20 cellular contexts compared by ENCODE assay signal in genomic region chr12:6132496-6132895, GRCh38. TPM values are rescaled to one million over a fixed set of nuclear protein-coding genes. Genes with fewer than 3 reads are reported as not detected.
DNase-seq lines count a peak whose midpoint lies in the region; ATAC-seq, FAIRE-seq and TF ChIP-seq lines count a peak whose summit lies in the region.
"Had no signal": no experiment of that assay in that cellular context is flagged by ENCODE, and none has a peak within 500 bp of the region (broad histone marks: within the 10 kb centered on the region; RNA-seq: fewer than 3 reads in every experiment).

No MANE protein-coding gene starts in this region.

- H3K4me3 Mint-ChIP-seq in endodermal cell: no peak overlapping the region
- H3K4me3 Mint-ChIP-seq: CD4-positive, alpha-beta memory T cell; H9; HFFc6 had no signal

- intact Hi-C loops in posterior vena cava (cut with DNase I) (no loop called here), body of pancreas (cut with DNase I) (no loop called here)

- H3K4me1 Mint-ChIP-seq in endodermal cell: peaks cover 4% of the 10 kb centered on the region
- H3K4me1 Mint-ChIP-seq: CD4-positive, alpha-beta memory T cell; H9 had no signal

- H3K27me3 ChIP-seq in RWPE2 (ENCODE audit: insufficient read depth, poor library complexity, severe bottlenecking) (no peaks in the 10 kb centered on the region), endodermal cell (ENCODE audit: control insufficient read depth, insufficient read depth, low read length, poor library complexity, severe bottlenecking) (no peaks in the 10 kb centered on the region), small intestine (ENCODE audit: control insufficient read depth in 2 of 2, insufficient read depth in 2 of 2, low read length in 2 of 2) (no peaks in the 10 kb centered on the region), body of pancreas (no peaks in the 10 kb centered on the region)

- DNase-seq in RWPE2 (ENCODE audit: low spot score) (peak; percentile 34), endodermal cell (peak; percentile 48), mesenteric fat pad (ENCODE audit: low spot score) (peak; percentile 82), posterior vena cava (ENCODE audit: low spot score) (peak; percentile 60), small intestine (no peak), body of pancreas (no peak), kidney glomerular epithelial cell (lab: John Stamatoyannopoulos, UW) (no peak)
- no peak for DNase-seq in NK-92 treated with Interleukin-12 subunit alpha and Interleukin-12 subunit beta, amount 100 ng/mL, for 24 hours (lab: John Stamatoyannopoulos, UW)
- DNase-seq: C1 segment of cervical spinal cord; Calu3; CD4-positive, alpha-beta memory T cell; COR-L47; DMS153; DND-41; GM23248; H9; HFFc6 had no signal

- H3K27me3 Mint-ChIP-seq in endodermal cell (ENCODE audit: insufficient read depth): peaks cover 3% of the 10 kb centered on the region

- no peak for FAIRE-seq in small intestine (lab: Jason Lieb, UNC)
- FAIRE-seq: G401.6, GM12892 had no signal

- H3K9me3 ChIP-seq in RWPE2 (ENCODE audit: severe bottlenecking) (no peaks in the 10 kb centered on the region), endodermal cell (ENCODE audit: control insufficient read depth, low read length) (peaks cover 12% of the 10 kb centered on the region), small intestine (ENCODE audit: control insufficient read depth, low read depth) (no peaks in the 10 kb centered on the region), body of pancreas (no peaks in the 10 kb centered on the region)

- 97 to 99% methylated on average over 14 to 30 of the region's 34 CpGs for WGBS in endodermal cell (ENCODE audit: insufficient coverage in 1 of 2, insufficient read length in 1 of 2), 2 experiments
- 76 to 87% (median 80%) methylated on average over 25 to 34 of the region's 34 CpGs for WGBS in small intestine, 3 donors
- WGBS in body of pancreas, 2 donors: 65 to 85% methylated on average over 12 to 15 of the region's 34 CpGs

- peaks cover 2% of the 10 kb centered on the region for H3K36me3 Mint-ChIP-seq in endodermal cell (ENCODE audit: low read depth)
- H3K36me3 Mint-ChIP-seq: CD4-positive, alpha-beta memory T cell had no signal

- ATAC-seq in RWPE2 (ENCODE audit: low read depth) (no peak), body of pancreas (no peak)

- H3K9ac ChIP-seq in endodermal cell (ENCODE audit: extremely low read depth, low read length, poor library complexity, severe bottlenecking): no peak overlapping the region
- H3K9ac ChIP-seq: GM23248 had no signal

- H3K36me3 ChIP-seq in RWPE2 (ENCODE audit: low read depth): no peaks in the 10 kb centered on the region
- no peaks in the 10 kb centered on the region for H3K36me3 ChIP-seq in endodermal cell (ENCODE audit: control insufficient read depth, insufficient read depth, low read length)
- H3K36me3 ChIP-seq in small intestine (ENCODE audit: control insufficient read depth in 2 of 2, insufficient read depth in 2 of 2, low read length in 2 of 2): no peaks in the 10 kb centered on the region
- no peaks in the 10 kb centered on the region for H3K36me3 ChIP-seq in body of pancreas (replicated peaks in 1 of 2; ENCODE audit: insufficient read depth in 1 of 2, low read depth in 2 of 2)

- no peak for TF ChIP-seq POLR2A in body of pancreas (IDR thresholded peaks at IDR 0.05)

- H3K27ac Mint-ChIP-seq in endodermal cell: no peak overlapping the region
- H3K27ac Mint-ChIP-seq: CD4-positive, alpha-beta memory T cell; H9; HFFc6 had no signal

- no peak overlapping the region for H3K27ac ChIP-seq in RWPE2 (ENCODE audit: poor library complexity, severe bottlenecking)
- H3K27ac ChIP-seq in endodermal cell (ENCODE audit: low read depth, low read length): no peak overlapping the region
- no peak overlapping the region for H3K27ac ChIP-seq in small intestine (ENCODE audit: low read depth in 1 of 2, low read length in 1 of 2)
- H3K27ac ChIP-seq in body of pancreas: no peak overlapping the region
- H3K27ac ChIP-seq: GM23248 had no signal

- TF ChIP-seq CTCF in RWPE2 (IDR thresholded peaks at IDR 0.05; ENCODE audit: poor library complexity, severe bottlenecking) (no peak), endodermal cell (conservative IDR thresholded peaks at IDR 0.05) (no peak), body of pancreas (IDR thresholded peaks at IDR 0.05) (no peak)

- H3K9me3 Mint-ChIP-seq in endodermal cell: peaks cover 34% of the 10 kb centered on the region
- H3K9me3 Mint-ChIP-seq: CD4-positive, alpha-beta memory T cell had no signal

- H3K4me1 ChIP-seq in RWPE2 (ENCODE audit: insufficient read depth, poor library complexity, severe bottlenecking) (no peaks in the 10 kb centered on the region), endodermal cell (ENCODE audit: control insufficient read depth, insufficient read depth, low read length) (no peaks in the 10 kb centered on the region), small intestine (ENCODE audit: control insufficient read depth in 2 of 2, insufficient read depth in 1 of 2, low read depth in 1 of 2, low read length in 1 of 2) (no peaks in the 10 kb centered on the region), body of pancreas (no peaks in the 10 kb centered on the region)

- H3K4me3 ChIP-seq in RWPE2 (ENCODE audit: severe bottlenecking) (no peak overlapping the region), endodermal cell (ENCODE audit: low read length) (no peak overlapping the region), small intestine (ENCODE audit: low read depth in 1 of 2, low read length in 2 of 2) (no peak overlapping the region), body of pancreas (no peak overlapping the region)
- H3K4me3 ChIP-seq: GM23248 had no signal

RNA-seq across cellular contexts. Expression of gene VWF, which starts 8.0 kb away (rescaled TPM):
- total RNA-seq in endodermal cell: 100 to 1,000 TPM; 248 to 476 TPM
- polyA plus RNA-seq in endodermal cell (2013, experiment 1 of 2): 2.9 TPM
- 4.7 TPM for polyA plus RNA-seq in endodermal cell (2013, experiment 2 of 2)
- 733 TPM for total RNA-seq in mesenteric fat pad
- 100 to 1,000 TPM; 366 to 375 TPM for total RNA-seq in posterior vena cava
- polyA plus RNA-seq in small intestine: 10 to 100 TPM in 1 of 3 donors, 1 to 10 TPM in 2; 2.2 to 82.9 (median 5.7) TPM
- 10 to 100 TPM; 76.1 to 78.1 TPM for total RNA-seq in body of pancreas
- total RNA-seq: A673, Calu3, GM23248 had no signal

Comparison
In these comparisons a context has a peak if more than half of its experiments do, and no peak if none do; other contexts are left out.
1. DNase-seq: peak in RWPE2 (single experiment), endodermal cell (single experiment), mesenteric fat pad (single experiment) and posterior vena cava (single experiment); none in small intestine (single experiment), body of pancreas (0 of 4), kidney glomerular epithelial cell (single experiment) and NK-92 treated with Interleukin-12 subunit alpha and Interleukin-12 subunit beta, amount 100 ng/mL, for 24 hours (single experiment).